3 cellular contexts compared by ENCODE assay signal in the genomic region with DNA sequence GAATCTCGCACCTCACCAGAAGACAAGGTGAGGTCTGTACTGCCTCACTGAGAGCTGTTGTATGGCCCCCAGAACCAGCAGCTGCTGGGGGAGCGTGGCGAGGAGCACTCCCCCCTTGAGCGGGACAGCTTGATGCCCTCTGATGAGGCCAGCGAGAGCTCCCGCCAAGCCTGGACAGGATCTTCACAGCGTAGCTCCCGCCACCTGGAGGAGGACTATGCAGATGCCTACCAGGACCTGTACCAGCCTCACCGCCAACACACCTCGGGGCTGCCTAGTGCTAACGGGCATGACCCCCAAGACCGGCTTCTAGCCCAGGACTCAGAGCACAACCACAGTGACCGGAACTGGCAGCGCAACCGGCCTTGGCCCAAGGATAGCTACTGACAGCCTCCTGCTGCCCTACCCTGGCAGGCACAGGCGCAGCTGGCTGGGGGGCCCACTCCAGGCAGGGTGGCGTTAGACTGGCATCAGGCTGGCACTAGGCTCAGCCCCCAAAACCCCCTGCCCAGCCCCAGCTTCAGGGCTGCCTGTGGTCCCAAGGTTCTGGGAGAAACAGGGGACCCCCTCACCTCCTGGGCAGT.
TF ChIP-seq lines count a peak whose summit lies in the region.

No MANE protein-coding gene starts in this region.

TF ChIP-seq in SK-N-SH treated with all-trans-retinoic acid at 6 μM for 48 hours, 23 proteins besides CTCF, POLR2A, EP300 and RAD21:
- TF ChIP-seq ESRRG (CRISPR knock-in tag; IDR thresholded peaks at IDR 0.05), result no peak
- no peak for TF ChIP-seq ZNF8 (CRISPR knock-in tag; IDR thresholded peaks at IDR 0.05)
- no peak for TF ChIP-seq POU6F1 (CRISPR knock-in tag; IDR thresholded peaks at IDR 0.05; ENCODE audit: borderline replicate concordance, low read depth)
- no peak for TF ChIP-seq CSRNP3 (CRISPR knock-in tag; IDR thresholded peaks at IDR 0.05)
- TF ChIP-seq ARNTL (CRISPR knock-in tag; IDR thresholded peaks at IDR 0.05; ENCODE audit: borderline replicate concordance, low read depth), result no peak

TF ChIP-seq in SK-N-SH, 30 proteins besides CTCF, POLR2A, EP300 and RAD21:
- TF ChIP-seq FOSL2 (IDR thresholded peaks at IDR 0.05; ENCODE audit: borderline replicate concordance, low read depth), result no peak
- TF ChIP-seq JUND (IDR thresholded peaks at IDR 0.05), result no peak
- TF ChIP-seq YY1 (IDR thresholded peaks at IDR 0.05; ENCODE audit: low read depth), result no peak
- TF ChIP-seq IRF3 (IDR thresholded peaks at IDR 0.05; ENCODE audit: low read depth, low read length), result no peak
- TF ChIP-seq RFX5 (IDR thresholded peaks at IDR 0.05; ENCODE audit: low read length), result no peak
- TF ChIP-seq MAX (IDR thresholded peaks at IDR 0.05; ENCODE audit: low read depth), result no peak
- TF ChIP-seq PBX3 (IDR thresholded peaks at IDR 0.05), result no peak
- TF ChIP-seq ELF1 (IDR thresholded peaks at IDR 0.05), result no peak
- TF ChIP-seq NRF1 (IDR thresholded peaks at IDR 0.05; ENCODE audit: low read depth, low read length), result no peak
- TF ChIP-seq SMC3 (IDR thresholded peaks at IDR 0.05; ENCODE audit: low read depth, low read length), result no peak
TF ChIP-seq in SK-N-SH: peak in this region for 0.

TF ChIP-seq in K562, 482 proteins besides CTCF, POLR2A, EP300 and RAD21:
- TF ChIP-seq RBM22 (IDR thresholded peaks at IDR 0.05; ENCODE audit: low read depth, low read length, poor library complexity, severe bottlenecking) (peak; percentile 53), KAT8 (IDR thresholded peaks at IDR 0.05; ENCODE audit: low read depth) (no peak), CBX3 (IDR thresholded peaks at IDR 0.05; ENCODE audit: borderline replicate concordance in 1 of 2, low read length in 2 of 2) (no peak), TRIM25 (IDR thresholded peaks at IDR 0.05; ENCODE audit: borderline replicate concordance) (no peak), NFE2 (IDR thresholded peaks at IDR 0.05; ENCODE audit: low read depth) (no peak), RBFOX2 (IDR thresholded peaks at IDR 0.05; ENCODE audit: low read depth, low read length) (peak; percentile 56), GTF2F1 (IDR thresholded peaks at IDR 0.05; ENCODE audit: low read depth, low read length) (no peak), POLR2G (IDR thresholded peaks at IDR 0.05; ENCODE audit: low read depth, low read length) (peak; percentile 70), ZC3H4 (CRISPR knock-in tag; IDR thresholded peaks at IDR 0.05; ENCODE audit: borderline replicate concordance) (no peak)
- TF ChIP-seq, protein P1, sequence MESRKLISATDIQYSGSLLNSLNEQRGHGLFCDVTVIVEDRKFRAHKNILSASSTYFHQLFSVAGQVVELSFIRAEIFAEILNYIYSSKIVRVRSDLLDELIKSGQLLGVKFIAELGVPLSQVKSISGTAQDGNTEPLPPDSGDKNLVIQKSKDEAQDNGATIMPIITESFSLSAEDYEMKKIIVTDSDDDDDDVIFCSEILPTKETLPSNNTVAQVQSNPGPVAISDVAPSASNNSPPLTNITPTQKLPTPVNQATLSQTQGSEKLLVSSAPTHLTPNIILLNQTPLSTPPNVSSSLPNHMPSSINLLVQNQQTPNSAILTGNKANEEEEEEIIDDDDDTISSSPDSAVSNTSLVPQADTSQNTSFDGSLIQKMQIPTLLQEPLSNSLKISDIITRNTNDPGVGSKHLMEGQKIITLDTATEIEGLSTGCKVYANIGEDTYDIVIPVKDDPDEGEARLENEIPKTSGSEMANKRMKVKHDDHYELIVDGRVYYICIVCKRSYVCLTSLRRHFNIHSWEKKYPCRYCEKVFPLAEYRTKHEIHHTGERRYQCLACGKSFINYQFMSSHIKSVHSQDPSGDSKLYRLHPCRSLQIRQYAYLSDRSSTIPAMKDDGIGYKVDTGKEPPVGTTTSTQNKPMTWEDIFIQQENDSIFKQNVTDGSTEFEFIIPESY (CRISPR knock-in tag; IDR thresholded peaks at IDR 0.05), result 0 out of 2 replicates have a peak, but pooled peaks have one; percentile 52
